In the genomic region with DNA sequence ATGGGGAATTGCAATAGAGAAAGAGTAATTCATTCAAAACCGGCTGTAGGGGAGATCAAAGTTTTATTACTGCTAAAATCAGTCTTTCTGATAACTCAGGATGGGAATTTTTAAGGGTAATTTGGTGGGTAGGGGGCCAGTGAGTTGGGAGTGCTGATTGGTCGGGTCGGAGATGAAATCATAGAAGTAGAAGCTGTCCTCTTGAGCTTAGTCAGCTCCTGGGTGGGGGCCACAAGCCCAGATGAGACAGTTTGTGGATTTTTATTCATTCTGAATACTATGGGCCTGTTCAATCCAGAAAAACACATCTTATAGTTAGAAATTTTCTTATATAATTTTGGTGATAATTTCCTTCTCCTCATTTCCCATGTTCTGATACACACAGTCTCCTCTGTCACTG, we compare ENCODE assay signal across 1 cellular context.
TF ChIP-seq lines count a peak whose summit lies in the region.

No MANE protein-coding gene starts in this region.

TF ChIP-seq in SK-N-SH treated with all-trans-retinoic acid at 6 μM for 48 hours, 23 proteins besides CTCF, POLR2A, EP300 and RAD21 (continued from another document):
- no peak for TF ChIP-seq ZFP30 (CRISPR knock-in tag; IDR thresholded peaks at IDR 0.05)
- no peak for TF ChIP-seq ZNF8 (CRISPR knock-in tag; IDR thresholded peaks at IDR 0.05)
- no peak for TF ChIP-seq ZC3H10 (CRISPR knock-in tag; IDR thresholded peaks at IDR 0.05)
- no peak for TF ChIP-seq ZNF565 (CRISPR knock-in tag; conservative IDR thresholded peaks at IDR 0.05; ENCODE audit: low read depth)
- TF ChIP-seq TOX (CRISPR knock-in tag; IDR thresholded peaks at IDR 0.05; ENCODE audit: borderline replicate concordance): no peak
- TF ChIP-seq, protein P1, sequence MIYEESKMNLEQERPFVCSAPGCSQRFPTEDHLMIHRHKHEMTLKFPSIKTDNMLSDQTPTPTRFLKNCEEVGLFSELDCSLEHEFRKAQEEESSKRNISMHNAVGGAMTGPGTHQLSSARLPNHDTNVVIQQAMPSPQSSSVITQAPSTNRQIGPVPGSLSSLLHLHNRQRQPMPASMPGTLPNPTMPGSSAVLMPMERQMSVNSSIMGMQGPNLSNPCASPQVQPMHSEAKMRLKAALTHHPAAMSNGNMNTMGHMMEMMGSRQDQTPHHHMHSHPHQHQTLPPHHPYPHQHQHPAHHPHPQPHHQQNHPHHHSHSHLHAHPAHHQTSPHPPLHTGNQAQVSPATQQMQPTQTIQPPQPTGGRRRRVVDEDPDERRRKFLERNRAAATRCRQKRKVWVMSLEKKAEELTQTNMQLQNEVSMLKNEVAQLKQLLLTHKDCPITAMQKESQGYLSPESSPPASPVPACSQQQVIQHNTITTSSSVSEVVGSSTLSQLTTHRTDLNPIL (CRISPR knock-in tag; IDR thresholded peaks at IDR 0.05; ENCODE audit: low read depth): no peak
- TF ChIP-seq ZFP3 (CRISPR knock-in tag; IDR thresholded peaks at IDR 0.05): no peak
- no peak for TF ChIP-seq ISL1 (CRISPR knock-in tag; IDR thresholded peaks at IDR 0.05)
- TF ChIP-seq CSDC2 (CRISPR knock-in tag; IDR thresholded peaks at IDR 0.05): no peak
- no peak for TF ChIP-seq TCF4 (CRISPR knock-in tag; IDR thresholded peaks at IDR 0.05; ENCODE audit: borderline replicate concordance)
